Comparison of ENCODE assay signal across 8 cellular contexts in the genomic region with DNA sequence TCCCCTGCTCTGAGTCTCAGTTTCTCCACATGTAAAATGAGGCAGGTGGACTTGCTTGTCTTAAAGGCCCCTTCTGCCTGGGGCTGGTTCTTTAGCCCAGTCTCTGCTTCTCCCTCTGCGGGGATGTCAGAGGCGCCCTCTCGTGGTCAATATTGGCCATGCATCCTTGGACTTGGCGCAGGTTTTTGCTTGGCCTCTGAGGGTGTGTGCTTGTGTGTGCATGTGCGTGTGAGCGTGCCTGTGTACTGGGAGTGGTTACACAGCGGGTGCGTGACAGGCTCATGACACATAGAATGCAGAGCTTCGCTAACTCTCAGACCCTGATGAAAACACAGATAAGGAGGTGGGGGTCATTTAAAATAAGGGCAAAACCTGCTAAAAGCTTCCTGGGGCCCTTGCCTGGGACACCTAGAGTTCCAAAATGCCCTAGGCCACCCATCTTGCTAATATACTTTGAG.
DNase-seq lines count a peak whose midpoint lies in the region; ATAC-seq and TF ChIP-seq lines count a peak whose summit lies in the region.

No MANE protein-coding gene starts in this region.

- no peaks in the 10 kb centered on the region for H3K27me3 ChIP-seq in BJ (ENCODE audit: control insufficient read depth, insufficient read depth, low read length)
- H3K27me3 ChIP-seq in liver (ENCODE audit: control insufficient read depth in 4 of 4, insufficient read depth in 4 of 4, low read length in 3 of 4) = no peaks in the 10 kb centered on the region

- TF ChIP-seq RAD21 in liver (IDR thresholded peaks at IDR 0.05) = peak; percentile 77 to 90

- H3K9me3 ChIP-seq in liver (ENCODE audit: control insufficient read depth in 4 of 4, low read length in 3 of 4) = no peaks in the 10 kb centered on the region

- H3K9ac ChIP-seq in liver (ENCODE audit: low read depth in 1 of 2, low read length in 2 of 2) = no peak overlapping the region

- no peak overlapping the region for H3K27ac ChIP-seq in liver (ENCODE audit: low read depth in 1 of 2, low read length in 2 of 2)

- ATAC-seq in GM19467 (IDR thresholded peaks at IDR 0.05; ENCODE audit: unreplicated experiment) = no peak

- H3K4me1 ChIP-seq in liver (ENCODE audit: control insufficient read depth in 4 of 4, insufficient read depth in 4 of 4, low read length in 3 of 4) = peaks cover 0 to 4% (median 0%) of the 10 kb centered on the region in 4 donors

- no peak overlapping the region for H3K4me3 ChIP-seq in BJ (ENCODE audit: low read depth, low read length)
- H3K4me3 ChIP-seq in choroid plexus epithelial cell (ENCODE audit: low read depth, low read length) = no peak overlapping the region
- H3K4me3 ChIP-seq in liver (ENCODE audit: low read depth in 1 of 3, low read length in 3 of 3) = no peak overlapping the region

- POLR2A ChIA-PET in BJ (lab: Charles Lee) = no interaction called here

- WGBS in liver = 3% methylated on average over 9 of the region's 9 CpGs

- peak; percentile 68 for DNase-seq in BJ (ENCODE audit: low read depth)
- DNase-seq in GM20000 (ENCODE audit: low spot score) = peak; percentile 77
- peak; percentile 50 for DNase-seq in NCI-H2227 treated with DMSO at 0.1 percent for 48 hours (lab: John Stamatoyannopoulos, UW)
- peak; percentile 42 to 67 for DNase-seq in activated CD4-positive, alpha-beta T cell treated with anti-CD3 and anti-CD28 coated beads for 4 hours
- peak; percentile 87 for DNase-seq in choroid plexus epithelial cell (ENCODE audit: low read depth)
- DNase-seq in stimulated activated CD4-positive, alpha-beta T cell treated with anti-CD3 and anti-CD28 coated beads, TNF-alpha, amount 100 ng/mL, for 4 hours (ENCODE audit: low read depth in 3 of 3) = peak; percentile 43 to 54 (median 51)

- CTCF ChIA-PET in BJ (lab: Yijun Ruan, JAX) = interaction anchor here (0.6 to 1.8 kb wide), 14 partner anchors 10 to 260 kb away, joined by 3 to 10 read pairs (median 4); no protein-coding TSS in a partner anchor

- peak; percentile 97 for TF ChIP-seq CTCF in BJ (IDR thresholded peaks at IDR 0.05; ENCODE audit: insufficient read depth, low read depth, low read length)
- peak; percentile 89 for TF ChIP-seq CTCF in GM20000 (IDR thresholded peaks at IDR 0.05; ENCODE audit: extremely low read depth, missing control alignments)
- peak; percentile 98 for TF ChIP-seq CTCF in choroid plexus epithelial cell (conservative IDR thresholded peaks at IDR 0.05; ENCODE audit: low read depth, low read length)
- peak; percentile 86 for TF ChIP-seq CTCF in liver (IDR thresholded peaks at IDR 0.05; ENCODE audit: low read depth, low read length, missing input control)

- H3K36me3 ChIP-seq in BJ (ENCODE audit: control insufficient read depth, insufficient read depth, low read length) = peaks cover 3% of the 10 kb centered on the region; the same call in 1 of the 2 replicates
- H3K36me3 ChIP-seq in liver (ENCODE audit: control insufficient read depth in 4 of 4, insufficient read depth in 3 of 4, low read depth in 1 of 4, low read length in 3 of 4) = no peaks in the 10 kb centered on the region

TF ChIP-seq in liver, 16 proteins besides CTCF, POLR2A, EP300 and RAD21:
- TF ChIP-seq EGR1 (IDR thresholded peaks at IDR 0.05; ENCODE audit: low read depth in 2 of 2) = no peak
- TF ChIP-seq, protein P1, sequence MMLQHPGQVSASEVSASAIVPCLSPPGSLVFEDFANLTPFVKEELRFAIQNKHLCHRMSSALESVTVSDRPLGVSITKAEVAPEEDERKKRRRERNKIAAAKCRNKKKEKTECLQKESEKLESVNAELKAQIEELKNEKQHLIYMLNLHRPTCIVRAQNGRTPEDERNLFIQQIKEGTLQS (IDR thresholded peaks at IDR 0.05) = no peak
- TF ChIP-seq YY1 (IDR thresholded peaks at IDR 0.05) = no peak
- TF ChIP-seq TAF1 (conservative IDR thresholded peaks at IDR 0.05) = no peak
- no peak for TF ChIP-seq HNF4A (conservative IDR thresholded peaks at IDR 0.05)
- TF ChIP-seq, protein P2, sequence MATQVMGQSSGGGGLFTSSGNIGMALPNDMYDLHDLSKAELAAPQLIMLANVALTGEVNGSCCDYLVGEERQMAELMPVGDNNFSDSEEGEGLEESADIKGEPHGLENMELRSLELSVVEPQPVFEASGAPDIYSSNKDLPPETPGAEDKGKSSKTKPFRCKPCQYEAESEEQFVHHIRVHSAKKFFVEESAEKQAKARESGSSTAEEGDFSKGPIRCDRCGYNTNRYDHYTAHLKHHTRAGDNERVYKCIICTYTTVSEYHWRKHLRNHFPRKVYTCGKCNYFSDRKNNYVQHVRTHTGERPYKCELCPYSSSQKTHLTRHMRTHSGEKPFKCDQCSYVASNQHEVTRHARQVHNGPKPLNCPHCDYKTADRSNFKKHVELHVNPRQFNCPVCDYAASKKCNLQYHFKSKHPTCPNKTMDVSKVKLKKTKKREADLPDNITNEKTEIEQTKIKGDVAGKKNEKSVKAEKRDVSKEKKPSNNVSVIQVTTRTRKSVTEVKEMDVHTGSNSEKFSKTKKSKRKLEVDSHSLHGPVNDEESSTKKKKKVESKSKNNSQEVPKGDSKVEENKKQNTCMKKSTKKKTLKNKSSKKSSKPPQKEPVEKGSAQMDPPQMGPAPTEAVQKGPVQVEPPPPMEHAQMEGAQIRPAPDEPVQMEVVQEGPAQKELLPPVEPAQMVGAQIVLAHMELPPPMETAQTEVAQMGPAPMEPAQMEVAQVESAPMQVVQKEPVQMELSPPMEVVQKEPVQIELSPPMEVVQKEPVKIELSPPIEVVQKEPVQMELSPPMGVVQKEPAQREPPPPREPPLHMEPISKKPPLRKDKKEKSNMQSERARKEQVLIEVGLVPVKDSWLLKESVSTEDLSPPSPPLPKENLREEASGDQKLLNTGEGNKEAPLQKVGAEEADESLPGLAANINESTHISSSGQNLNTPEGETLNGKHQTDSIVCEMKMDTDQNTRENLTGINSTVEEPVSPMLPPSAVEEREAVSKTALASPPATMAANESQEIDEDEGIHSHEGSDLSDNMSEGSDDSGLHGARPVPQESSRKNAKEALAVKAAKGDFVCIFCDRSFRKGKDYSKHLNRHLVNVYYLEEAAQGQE (IDR thresholded peaks at IDR 0.05) = no peak
- TF ChIP-seq, protein P3, sequence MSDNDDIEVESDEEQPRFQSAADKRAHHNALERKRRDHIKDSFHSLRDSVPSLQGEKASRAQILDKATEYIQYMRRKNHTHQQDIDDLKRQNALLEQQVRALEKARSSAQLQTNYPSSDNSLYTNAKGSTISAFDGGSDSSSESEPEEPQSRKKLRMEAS (IDR thresholded peaks at IDR 0.05) = no peak
